In genomic region chr3:10142707-10143560, GRCh38 we compare ENCODE assay signal across 1 cellular context.
TF ChIP-seq lines count a peak whose summit lies in the region.

No MANE protein-coding gene starts in this region.

TF ChIP-seq in IMR-90, 13 proteins besides CTCF, POLR2A, EP300 and RAD21:
- no peak for TF ChIP-seq MAZ (IDR thresholded peaks at IDR 0.05; ENCODE audit: borderline replicate concordance, low read depth, low read length)
- no peak for TF ChIP-seq CHD1 (IDR thresholded peaks at IDR 0.05; ENCODE audit: low read depth, low read length)
- TF ChIP-seq ELK1 (IDR thresholded peaks at IDR 0.05; ENCODE audit: borderline replicate concordance, low read depth, low read length): no peak
- no peak for TF ChIP-seq NFE2L2 (IDR thresholded peaks at IDR 0.05; ENCODE audit: low read depth, low read length)
- no peak for TF ChIP-seq BHLHE40 (IDR thresholded peaks at IDR 0.05; ENCODE audit: low read depth, low read length)
- TF ChIP-seq CEBPB (IDR thresholded peaks at IDR 0.05; ENCODE audit: low read depth, low read length): peak; percentile 54
- no peak for TF ChIP-seq RCOR1 (IDR thresholded peaks at IDR 0.05; ENCODE audit: insufficient replicate concordance, low read length)
